7 cellular contexts compared by ENCODE assay signal in genomic region chr14:93105856-93106255, GRCh38. TPM values are rescaled to one million over a fixed set of nuclear protein-coding genes. Genes with fewer than 3 reads are reported as not detected.
A peak's percentile ranks its signal among the peaks of the same experiment; 100 is the strongest.
DNase-seq lines count a peak whose midpoint lies in the region; ATAC-seq and TF ChIP-seq lines count a peak whose summit lies in the region.
"Not testable (repeated sequence)": the region's sequence is repeated elsewhere in the genome, so short reads cannot be mapped to it uniquely, and the experiment has no call there.

No MANE protein-coding gene starts in this region.

- CTCF ChIA-PET in activated B cell treated with CpG ODN at 0.5 μM for 24 hours (lab: Charles Lee), result interaction anchor here (1.6 to 2.7 kb wide), 2 partner anchors 8 to 154 kb away, joined by 3 to 28 read pairs; partner anchors contain the start of gene ITPK1

- not testable (repeated sequence) for H3K36me3 Mint-ChIP-seq in activated B cell treated with CpG ODN at 0.5 μM for 24 hours (ENCODE audit: low read depth); activated naive CD8-positive, alpha-beta T cell treated with anti-CD3 and anti-CD28 coated beads, Interleukin-2, amount 10 ng/mL, durations not matched to agents 7 days and 5 days; memory B cell; stimulated activated memory B cell treated with anti-CD40 and anti-IgM and Interleukin-4, amounts not matched to agents 10 μg/mL and 1 μg/mL and 100 μg/mL, for 72 hours

- intact Hi-C loops in activated B cell treated with CpG ODN at 0.5 μM for 24 hours (cut with micrococcal nuclease); esophagus squamous epithelium (cut with DNase I): not testable (repeated sequence)

- ATAC-seq in activated B cell treated with CpG ODN at 0.5 μM for 24 hours (ENCODE audit: low read depth); activated naive CD8-positive, alpha-beta T cell treated with anti-CD3 and anti-CD28 coated beads, Interleukin-2, amount 10 ng/mL, durations not matched to agents 7 days and 5 days (ENCODE audit: low read depth); memory B cell (ENCODE audit: low read depth); stimulated activated memory B cell treated with anti-CD40 and anti-IgM and Interleukin-4, amounts not matched to agents 10 μg/mL and 1 μg/mL and 100 μg/mL, for 72 hours: not testable (repeated sequence)

- H3K4me3 ChIP-seq in GM23248; OCI-LY3 (ENCODE audit: low read length); esophagus squamous epithelium: not testable (repeated sequence)

- not testable (repeated sequence) for H3K27me3 Mint-ChIP-seq in activated B cell treated with CpG ODN at 0.5 μM for 24 hours; activated naive CD8-positive, alpha-beta T cell treated with anti-CD3 and anti-CD28 coated beads, Interleukin-2, amount 10 ng/mL, durations not matched to agents 7 days and 5 days; memory B cell; stimulated activated memory B cell treated with anti-CD40 and anti-IgM and Interleukin-4, amounts not matched to agents 10 μg/mL and 1 μg/mL and 100 μg/mL, for 72 hours

- not testable (repeated sequence) for TF ChIP-seq CTCF in OCI-LY3 (IDR thresholded peaks at IDR 0.05; ENCODE audit: low read depth, low read length); activated B cell treated with CpG ODN at 0.5 μM for 24 hours (IDR thresholded peaks at IDR 0.05); esophagus squamous epithelium (IDR thresholded peaks at IDR 0.05)

- not testable (repeated sequence) for H3K9me3 Mint-ChIP-seq in activated B cell treated with CpG ODN at 0.5 μM for 24 hours; activated naive CD8-positive, alpha-beta T cell treated with anti-CD3 and anti-CD28 coated beads, Interleukin-2, amount 10 ng/mL, durations not matched to agents 7 days and 5 days; memory B cell; stimulated activated memory B cell treated with anti-CD40 and anti-IgM and Interleukin-4, amounts not matched to agents 10 μg/mL and 1 μg/mL and 100 μg/mL, for 72 hours

- not testable (repeated sequence) for DNase-seq in GM23248; activated B cell treated with CpG ODN at 0.5 μM for 24 hours; activated naive CD8-positive, alpha-beta T cell treated with anti-CD3 and anti-CD28 coated beads, Interleukin-2, amount 10 ng/mL, durations not matched to agents 7 days and 5 days; esophagus squamous epithelium (lab: John Stamatoyannopoulos, UW); memory B cell (ENCODE audit: low spot score in 2 of 2)

- H3K79me2 ChIP-seq in GM23248 (ENCODE audit: insufficient read depth) (peaks cover 81% of the 10 kb centered on the region), OCI-LY3 (ENCODE audit: low read length) (peaks cover 31% of the 10 kb centered on the region)

- POLR2A ChIA-PET in activated B cell treated with CpG ODN at 0.5 μM for 24 hours (lab: Charles Lee), result interaction anchor here (0.7 to 1.7 kb wide), 2 partner anchors 9 to 88 kb away, joined by 4 to 6 read pairs; no protein-coding TSS in a partner anchor
- POLR2A ChIA-PET in activated naive CD8-positive, alpha-beta T cell treated with anti-CD3 and anti-CD28 coated beads, Interleukin-2, amount 10 ng/mL, durations not matched to agents 7 days and 5 days (lab: Charles Lee), result interaction anchor here (3.1 kb wide), 1 partner anchor 79 kb away, joined by 10 read pairs; the partner anchor contains the start of genes LYSET and MOAP1

- not testable (repeated sequence) for H3F3A ChIP-seq in GM23248 (ENCODE audit: insufficient read depth)

- not testable (repeated sequence) for H3K9ac ChIP-seq in GM23248; OCI-LY3 (ENCODE audit: low read length)

- H3K4me1 ChIP-seq in GM23248 (ENCODE audit: insufficient read depth) (peaks cover 11% of the 10 kb centered on the region), OCI-LY3 (ENCODE audit: low read length) (peaks cover 48% of the 10 kb centered on the region), esophagus squamous epithelium (peaks cover 35 to 68% (median 35%) of the 10 kb centered on the region in 3 donors)

- H3K4me2 ChIP-seq in GM23248 (ENCODE audit: unreplicated experiment), result peak overlapping the region; percentile 30
- peak overlapping the region; percentile 40; the same call in 1 of the 2 replicates for H3K4me2 ChIP-seq in OCI-LY3 (ENCODE audit: low read length)

- H3K4me3 Mint-ChIP-seq in activated B cell treated with CpG ODN at 0.5 μM for 24 hours, result not testable (repeated sequence)
- peak overlapping the region; percentile 22 for H3K4me3 Mint-ChIP-seq in activated naive CD8-positive, alpha-beta T cell treated with anti-CD3 and anti-CD28 coated beads, Interleukin-2, amount 10 ng/mL, durations not matched to agents 7 days and 5 days
- peak overlapping the region; percentile 3 for H3K4me3 Mint-ChIP-seq in memory B cell
- H3K4me3 Mint-ChIP-seq in stimulated activated memory B cell treated with anti-CD40 and anti-IgM and Interleukin-4, amounts not matched to agents 10 μg/mL and 1 μg/mL and 100 μg/mL, for 72 hours, result peak overlapping the region; percentile 56

- H3K4me1 Mint-ChIP-seq in activated B cell treated with CpG ODN at 0.5 μM for 24 hours (peaks cover 56% of the 10 kb centered on the region), memory B cell (peaks cover 57% of the 10 kb centered on the region)
- H3K4me1 Mint-ChIP-seq in activated naive CD8-positive, alpha-beta T cell treated with anti-CD3 and anti-CD28 coated beads, Interleukin-2, amount 10 ng/mL, durations not matched to agents 7 days and 5 days, result peaks cover 43% of the 10 kb centered on the region
- H3K4me1 Mint-ChIP-seq in stimulated activated memory B cell treated with anti-CD40 and anti-IgM and Interleukin-4, amounts not matched to agents 10 μg/mL and 1 μg/mL and 100 μg/mL, for 72 hours, result peaks cover 89% of the 10 kb centered on the region

- H3K9me3 ChIP-seq in GM23248 (ENCODE audit: low read depth); OCI-LY3 (ENCODE audit: insufficient read depth, low read length); esophagus squamous epithelium: not testable (repeated sequence)

- H2AFZ ChIP-seq in GM23248; OCI-LY3 (ENCODE audit: low read depth, low read length): not testable (repeated sequence)

- not testable (repeated sequence) for H4K20me1 ChIP-seq in GM23248 (ENCODE audit: insufficient read depth)
- peaks cover 24% of the 10 kb centered on the region; the same call in 1 of the 2 replicates for H4K20me1 ChIP-seq in OCI-LY3 (ENCODE audit: insufficient read depth, low read length)

- H3K27me3 ChIP-seq in GM23248 (replicated peaks; ENCODE audit: insufficient read depth); OCI-LY3 (ENCODE audit: low read depth, low read length); esophagus squamous epithelium: not testable (repeated sequence)

- not testable (repeated sequence) for H3K9me2 ChIP-seq in GM23248 (ENCODE audit: insufficient read depth)

- 91 to 94% methylated on average over 10 of the region's 10 CpGs for WGBS in GM23248 (ENCODE audit: low coverage in 1 of 2, low lambda C conversion rate in 2 of 2, missing lambda C conversion rate in 2 of 2), 2 experiments
- 59 to 65% methylated on average over 4 to 6 of the region's 10 CpGs for WGBS in esophagus squamous epithelium, 2 donors

- in situ Hi-C loops in GM23248 (cut with MboI), result not testable (repeated sequence)

- not testable (repeated sequence) for H3K36me3 ChIP-seq in GM23248 (ENCODE audit: low read depth); OCI-LY3 (replicated peaks; ENCODE audit: low read depth, low read length); esophagus squamous epithelium

- H3K27ac Mint-ChIP-seq in activated B cell treated with CpG ODN at 0.5 μM for 24 hours, result peak overlapping the region; percentile 10
- H3K27ac Mint-ChIP-seq in activated naive CD8-positive, alpha-beta T cell treated with anti-CD3 and anti-CD28 coated beads, Interleukin-2, amount 10 ng/mL, durations not matched to agents 7 days and 5 days, result peak overlapping the region; percentile 65
- H3K27ac Mint-ChIP-seq in memory B cell, result peak overlapping the region; percentile 85
- H3K27ac Mint-ChIP-seq in stimulated activated memory B cell treated with anti-CD40 and anti-IgM and Interleukin-4, amounts not matched to agents 10 μg/mL and 1 μg/mL and 100 μg/mL, for 72 hours, result peak overlapping the region; percentile 71

- H3K27ac ChIP-seq in GM23248; OCI-LY3 (ENCODE audit: low read length): not testable (repeated sequence)
- H3K27ac ChIP-seq in esophagus squamous epithelium, result peak overlapping the region in 3 of 4 donors; percentile 28 to 58 (median 39)

- TF ChIP-seq POLR2A in esophagus squamous epithelium (IDR thresholded peaks at IDR 0.05), result not testable (repeated sequence)

RNA-seq across cellular contexts. Expression of gene ITPK1, which starts 9.9 kb away (rescaled TPM):
- total RNA-seq in GM23248 (2014; rRNA removed; shearing (Covaris generic)), result 33.3 and 35.0 TPM in 2 replicates
- 18.7 and 19.4 TPM in 2 replicates for polyA plus RNA-seq in GM23248 (2016; fragmentation: Nextera tagmentation; extraction: Ambion mirVana)
- total RNA-seq in activated B cell treated with CpG ODN at 0.5 μM for 24 hours, result 43.0 and 50.4 TPM in 2 replicates
- 10 to 100 TPM; 89.5 to 94.1 TPM for total RNA-seq in activated naive CD8-positive, alpha-beta T cell treated with anti-CD3 and anti-CD28 coated beads, Interleukin-2, amount 10 ng/mL, durations not matched to agents 7 days and 5 days
- 10 to 100 TPM; 14.2 to 34.5 (median 25.8) TPM for total RNA-seq in esophagus squamous epithelium

Comparison
In these comparisons a context has a peak if more than half of its experiments do, and no peak if none do; other contexts are left out.
1. H3K27ac Mint-ChIP-seq: peak in every context shown above with its lines; median percentile 85 in memory B cell; 71 in stimulated activated memory B cell treated with anti-CD40 and anti-IgM and Interleukin-4, amounts not matched to agents 10 μg/mL and 1 μg/mL and 100 μg/mL, for 72 hours; 65 in activated naive CD8-positive, alpha-beta T cell treated with anti-CD3 and anti-CD28 coated beads, Interleukin-2, amount 10 ng/mL, durations not matched to agents 7 days and 5 days; 10 in activated B cell treated with CpG ODN at 0.5 μM for 24 hours.